16 cellular contexts compared by ENCODE assay signal in genomic region chr3:97579365-97579764, GRCh38.
DNase-seq lines count a peak whose midpoint lies in the region; ATAC-seq and TF ChIP-seq lines count a peak whose summit lies in the region.
"Had no signal": no experiment of that assay in that cellular context is flagged by ENCODE, and none has a peak within 500 bp of the region (broad histone marks: within the 10 kb centered on the region; RNA-seq: fewer than 3 reads in every experiment).

No MANE protein-coding gene starts in this region.

- no peak for TF ChIP-seq CTCF in brain microvascular endothelial cell (IDR thresholded peaks at IDR 0.05; ENCODE audit: low read depth, low read length, missing control alignments)

- no peak overlapping the region for H3K27ac Mint-ChIP-seq in activated CD8-positive, alpha-beta memory T cell treated with anti-CD3 and anti-CD28 coated beads, Interleukin-2, amount 10 ng/mL, durations not matched to agents 7 days and 5 days
- no peak overlapping the region for H3K27ac Mint-ChIP-seq in natural killer cell treated with Interleukin-12 subunit alpha and Interleukin-12 subunit beta and Interleukin-15 and Interleukin-18, amount 100 ng/mL, for 72 hours
- H3K27ac Mint-ChIP-seq: activated naive CD8-positive, alpha-beta T cell treated with anti-CD3 and anti-CD28 coated beads, Interleukin-2, amount 50 U/mL, for 24 hours; stimulated activated naive CD8-positive, alpha-beta T cell treated with anti-CD3 and anti-CD28 coated beads, Interleukin-15, Interleukin-2, amounts not matched to agents 100 ng/mL and 50 ng/mL, for 24 hours had no signal

- ATAC-seq in activated CD8-positive, alpha-beta memory T cell treated with anti-CD3 and anti-CD28 coated beads, Interleukin-2, amount 10 ng/mL, durations not matched to agents 7 days and 5 days, result no peak
- no peak for ATAC-seq in natural killer cell treated with Interleukin-12 subunit alpha and Interleukin-12 subunit beta and Interleukin-15 and Interleukin-18, amount 100 ng/mL, for 72 hours
- ATAC-seq: activated naive CD8-positive, alpha-beta T cell treated with anti-CD3 and anti-CD28 coated beads, Interleukin-2, amount 50 U/mL, for 24 hours; K562 had no signal

- H3K36me3 ChIP-seq in brain microvascular endothelial cell (replicated peaks), result no peaks in the 10 kb centered on the region

- H3K27me3 Mint-ChIP-seq in activated CD8-positive, alpha-beta memory T cell treated with anti-CD3 and anti-CD28 coated beads, Interleukin-2, amount 10 ng/mL, durations not matched to agents 7 days and 5 days, result no peaks in the 10 kb centered on the region
- H3K27me3 Mint-ChIP-seq in natural killer cell treated with Interleukin-12 subunit alpha and Interleukin-12 subunit beta and Interleukin-15 and Interleukin-18, amount 100 ng/mL, for 72 hours, result no peaks in the 10 kb centered on the region
- H3K27me3 Mint-ChIP-seq: activated naive CD8-positive, alpha-beta T cell treated with anti-CD3 and anti-CD28 coated beads, Interleukin-2, amount 50 U/mL, for 24 hours; stimulated activated naive CD8-positive, alpha-beta T cell treated with anti-CD3 and anti-CD28 coated beads, Interleukin-15, Interleukin-2, amounts not matched to agents 100 ng/mL and 50 ng/mL, for 24 hours had no signal

- peaks cover 3% of the 10 kb centered on the region for H3K4me1 Mint-ChIP-seq in activated CD8-positive, alpha-beta memory T cell treated with anti-CD3 and anti-CD28 coated beads, Interleukin-2, amount 10 ng/mL, durations not matched to agents 7 days and 5 days
- no peaks in the 10 kb centered on the region for H3K4me1 Mint-ChIP-seq in natural killer cell treated with Interleukin-12 subunit alpha and Interleukin-12 subunit beta and Interleukin-15 and Interleukin-18, amount 100 ng/mL, for 72 hours (ENCODE audit: low read depth in 2 of 2)
- H3K4me1 Mint-ChIP-seq: activated naive CD8-positive, alpha-beta T cell treated with anti-CD3 and anti-CD28 coated beads, Interleukin-2, amount 50 U/mL, for 24 hours had no signal

- in situ Hi-C loops in brain microvascular endothelial cell (cut with HindIII; ENCODE audit: low pct_ligation_motif_present, low sequenced_read_pairs), result no loop called here

- CTCF ChIA-PET in activated CD8-positive, alpha-beta memory T cell treated with anti-CD3 and anti-CD28 coated beads, Interleukin-2, amount 10 ng/mL, durations not matched to agents 7 days and 5 days (lab: Charles Lee), result no interaction called here

- H3K36me3 Mint-ChIP-seq in activated CD8-positive, alpha-beta memory T cell treated with anti-CD3 and anti-CD28 coated beads, Interleukin-2, amount 10 ng/mL, durations not matched to agents 7 days and 5 days, result no peaks in the 10 kb centered on the region
- H3K36me3 Mint-ChIP-seq in natural killer cell treated with Interleukin-12 subunit alpha and Interleukin-12 subunit beta and Interleukin-15 and Interleukin-18, amount 100 ng/mL, for 72 hours, result no peaks in the 10 kb centered on the region

- H3K4me3 Mint-ChIP-seq in activated CD8-positive, alpha-beta memory T cell treated with anti-CD3 and anti-CD28 coated beads, Interleukin-2, amount 10 ng/mL, durations not matched to agents 7 days and 5 days, result no peak overlapping the region
- H3K4me3 Mint-ChIP-seq in natural killer cell treated with Interleukin-12 subunit alpha and Interleukin-12 subunit beta and Interleukin-15 and Interleukin-18, amount 100 ng/mL, for 72 hours, result no peak overlapping the region
- H3K4me3 Mint-ChIP-seq: activated naive CD8-positive, alpha-beta T cell treated with anti-CD3 and anti-CD28 coated beads, Interleukin-2, amount 50 U/mL, for 24 hours; stimulated activated naive CD8-positive, alpha-beta T cell treated with anti-CD3 and anti-CD28 coated beads, Interleukin-15, Interleukin-2, amounts not matched to agents 100 ng/mL and 50 ng/mL, for 24 hours had no signal

- DNase-seq in DMS153 treated with DMSO at 0.1 percent for 48 hours (lab: John Stamatoyannopoulos, UW; ENCODE audit: unreplicated experiment) (peak; percentile 68), NCI-H1092 (lab: John Stamatoyannopoulos, UW) (peak; percentile 90), NCI-H510A (lab: John Stamatoyannopoulos, UW) (peak; percentile 1), epithelial cell of prostate (ENCODE audit: low read depth, low spot score) (peak; percentile 14), DMS79 (lab: John Stamatoyannopoulos, UW) (no peak), brain microvascular endothelial cell (no peak)
- DNase-seq in activated CD8-positive, alpha-beta memory T cell treated with anti-CD3 and anti-CD28 coated beads, Interleukin-2, amount 10 ng/mL, durations not matched to agents 7 days and 5 days, result no peak
- DNase-seq in natural killer cell treated with Interleukin-12 subunit alpha and Interleukin-12 subunit beta and Interleukin-15 and Interleukin-18, amount 100 ng/mL, for 72 hours (ENCODE audit: low spot score), result no peak
- DNase-seq: activated naive CD8-positive, alpha-beta T cell treated with anti-CD3 and anti-CD28 coated beads, Interleukin-2, amount 50 U/mL, for 24 hours; activated T-cell treated with anti-CD3 and anti-CD28 coated beads for 4 hours; dermis blood vessel endothelial cell; NCI-H526; SK-N-SH; stimulated activated CD4-positive, alpha-beta T cell treated with anti-CD3 and anti-CD28 coated beads, Interleukin-4, amount 100 ng/mL, for 4 hours had no signal

- no peak overlapping the region for H3K4me3 ChIP-seq in brain microvascular endothelial cell (ENCODE audit: low read depth, low read length)
- H3K4me3 ChIP-seq: K562 had no signal

- H3K9me3 Mint-ChIP-seq in activated CD8-positive, alpha-beta memory T cell treated with anti-CD3 and anti-CD28 coated beads, Interleukin-2, amount 10 ng/mL, durations not matched to agents 7 days and 5 days (ENCODE audit: low read depth), result no peaks in the 10 kb centered on the region
- H3K9me3 Mint-ChIP-seq in natural killer cell treated with Interleukin-12 subunit alpha and Interleukin-12 subunit beta and Interleukin-15 and Interleukin-18, amount 100 ng/mL, for 72 hours, result peaks cover under 1% of the 10 kb centered on the region
- H3K9me3 Mint-ChIP-seq: activated naive CD8-positive, alpha-beta T cell treated with anti-CD3 and anti-CD28 coated beads, Interleukin-2, amount 50 U/mL, for 24 hours; stimulated activated naive CD8-positive, alpha-beta T cell treated with anti-CD3 and anti-CD28 coated beads, Interleukin-15, Interleukin-2, amounts not matched to agents 100 ng/mL and 50 ng/mL, for 24 hours had no signal

- H3K27me3 ChIP-seq in brain microvascular endothelial cell (replicated peaks), result no peaks in the 10 kb centered on the region

- H3K27ac ChIP-seq in epithelial cell of prostate (no peak overlapping the region), brain microvascular endothelial cell (no peak overlapping the region)

Comparison
In these comparisons a context has a peak if more than half of its experiments do, and no peak if none do; other contexts are left out.
1. DNase-seq: peak in DMS153 treated with DMSO at 0.1 percent for 48 hours (single experiment), NCI-H1092 (single experiment), NCI-H510A (single experiment) and epithelial cell of prostate (single experiment); none in DMS79 (single experiment), activated CD8-positive, alpha-beta memory T cell treated with anti-CD3 and anti-CD28 coated beads, Interleukin-2, amount 10 ng/mL, durations not matched to agents 7 days and 5 days (single experiment), brain microvascular endothelial cell (single experiment) and natural killer cell treated with Interleukin-12 subunit alpha and Interleukin-12 subunit beta and Interleukin-15 and Interleukin-18, amount 100 ng/mL, for 72 hours (single experiment).